21 cellular contexts compared by ENCODE assay signal in genomic region chr1:162177126-162177525, GRCh38.
DNase-seq lines count a peak whose midpoint lies in the region; ATAC-seq, FAIRE-seq and TF ChIP-seq lines count a peak whose summit lies in the region.
"Had no signal": no experiment of that assay in that cellular context is flagged by ENCODE, and none has a peak within 500 bp of the region (broad histone marks: within the 10 kb centered on the region; RNA-seq: fewer than 3 reads in every experiment).

No MANE protein-coding gene starts in this region.

- TF ChIP-seq CTCF in K562 (IDR thresholded peaks at IDR 0.05 in 2 of 3, conservative IDR thresholded peaks at IDR 0.05 in 1 of 3; ENCODE audit: insufficient read depth in 2 of 3, low read depth in 1 of 3, low read length in 3 of 3) (no peak), HepG2 (CRISPR knock-in tag; IDR thresholded peaks at IDR 0.05) (no peak)
- TF ChIP-seq CTCF in CD4-positive, alpha-beta T cell (IDR thresholded peaks at IDR 0.05) = no peak

- peaks cover 13% of the 10 kb centered on the region for H3K27me3 Mint-ChIP-seq in CD4-positive, alpha-beta T cell

- no peak overlapping the region for H3K4me2 ChIP-seq in K562 (ENCODE audit: insufficient read depth, low read length)
- H3K4me2 ChIP-seq in HepG2 (ENCODE audit: low read depth, low read length) = no peak overlapping the region

- H3K79me2 ChIP-seq in K562 (ENCODE audit: control insufficient read depth, insufficient read depth, low read length) (no peaks in the 10 kb centered on the region), HepG2 (ENCODE audit: insufficient read depth, low read length) (peaks cover 9% of the 10 kb centered on the region)

- FAIRE-seq in K562 (lab: Jason Lieb, UNC) (no peak), HepG2 (lab: Jason Lieb, UNC) (no peak)
- FAIRE-seq: endometrium, islet of Langerhans, pancreas had no signal

- H3K36me3 Mint-ChIP-seq in CD4-positive, alpha-beta T cell (ENCODE audit: low read depth) = no peaks in the 10 kb centered on the region
- H3K36me3 Mint-ChIP-seq: CD8-positive, alpha-beta memory T cell had no signal

- H3K9ac ChIP-seq in K562 (ENCODE audit: insufficient read depth in 1 of 2, low read depth in 2 of 2, low read length in 2 of 2) (peak overlapping the region in 1 of 2 experiments; percentile 17; a peak in 1 of 4 replicates), HepG2 (ENCODE audit: insufficient read depth, low read depth, low read length) (no peak overlapping the region)

- no peaks in the 10 kb centered on the region for H3K9me3 Mint-ChIP-seq in CD4-positive, alpha-beta T cell
- H3K9me3 Mint-ChIP-seq: activated T-cell treated with anti-CD3 and anti-CD28 coated beads, Interleukin-2, amount 50 U/mL, for 4 hours; CD8-positive, alpha-beta memory T cell had no signal

- DNase-seq in CD1c-positive myeloid dendritic cell (ENCODE audit: extremely low spot score) (peak; percentile 13), HT1080 (ENCODE audit: low read depth) (peak; percentile 21), K562 (ENCODE audit: extremely low read depth in 1 of 4, low spot score in 3 of 4) (no peak), HepG2 (ENCODE audit: low spot score) (no peak), dermis blood vessel endothelial cell (no peak), NCI-H1105 (lab: John Stamatoyannopoulos, UW) (no peak), hippocampal formation (lab: John Stamatoyannopoulos, UW) (no peak)
- DNase-seq in CD4-positive, alpha-beta T cell = no peak
- DNase-seq: activated CD4-positive, alpha-beta T cell treated with anti-CD3 and anti-CD28 coated beads, Interleukin-2, amount 50 U/mL, for 48 hours; activated T-cell treated with anti-CD3 and anti-CD28 coated beads, Interleukin-2, amount 50 U/mL, for 4 hours; CD8-positive, alpha-beta memory T cell; cerebellar nuclear complex; GF-D8; KBM-7; NCI-H1105 treated with DMSO at 0.1 percent for 48 hours; pancreas; SJCRH30; thyroid gland had no signal

- no peaks in the 10 kb centered on the region for H3K9me1 ChIP-seq in K562 (ENCODE audit: control insufficient read depth, insufficient read depth, low read length)

- H3K4me3 ChIP-seq in K562 (no peak overlapping the region), HepG2 (replicated peaks in 1 of 3; ENCODE audit: insufficient read depth in 1 of 3, low read depth in 2 of 3, low read length in 3 of 3) (no peak overlapping the region)
- H3K4me3 ChIP-seq: pancreas, SJCRH30, skin epidermis, thyroid gland had no signal

- no peak for TF ChIP-seq POLR2A in K562 (conservative IDR thresholded peaks at IDR 0.05)
- TF ChIP-seq POLR2A in HepG2 (IDR thresholded peaks at IDR 0.05; ENCODE audit: insufficient read depth in 1 of 2, low read depth in 2 of 2, low read length in 2 of 2) = no peak

- no TSS peak for BruUV-seq in K562 (replicated peaks; lab: Mats Ljungman, UMichigan)
- no TSS peak for BruUV-seq in HepG2 (replicated peaks; lab: Mats Ljungman, UMichigan)

- in situ Hi-C loops in K562 (cut with MboI) (no loop called here), HepG2 (cut with HindIII; ENCODE audit: extremely low pct_ligation_motif_present, low pct_unique_long_range_greater_than_20kb) (no loop called here)

- CTCF ChIA-PET in K562 (lab: Yijun Ruan, JAX; ENCODE audit: low intra/inter-chr PET ratio) (no interaction called here), HepG2 (lab: Yijun Ruan, JAX; ENCODE audit: low intra/inter-chr PET ratio, low total read pairs) (no interaction called here)
- CTCF ChIA-PET in CD4-positive, alpha-beta T cell (lab: Charles Lee) = no interaction called here

- no peak overlapping the region for H3K27ac ChIP-seq in K562 (ENCODE audit: extremely low read depth, low read depth, low read length)
- no peak overlapping the region for H3K27ac ChIP-seq in HepG2 (ENCODE audit: extremely low read length, insufficient read depth, low read length)
- no peak overlapping the region for H3K27ac ChIP-seq in CD4-positive, alpha-beta T cell (ENCODE audit: low read depth, low read length)
- H3K27ac ChIP-seq: pancreas, SJCRH30, skin epidermis, thyroid gland had no signal

- no peak overlapping the region for H3K27ac Mint-ChIP-seq in CD4-positive, alpha-beta T cell
- H3K27ac Mint-ChIP-seq: CD8-positive, alpha-beta memory T cell had no signal

- ATAC-seq in K562 (no peak), HepG2 (no peak)
- ATAC-seq in CD4-positive, alpha-beta T cell (ENCODE audit: poor library complexity) = no peak
- ATAC-seq: activated T-cell treated with anti-CD3 and anti-CD28 coated beads, Interleukin-2, amount 50 U/mL, for 4 hours; pancreas had no signal

- H4K20me1 ChIP-seq in K562 (replicated peaks; ENCODE audit: control insufficient read depth, insufficient read depth, low read length) = no peaks in the 10 kb centered on the region
- H4K20me1 ChIP-seq in HepG2 (ENCODE audit: insufficient read depth, low read length) = 0 out of 2 replicates have a peak, but pooled peaks cover 2% of the 10 kb centered on the region

- POLR2A ChIA-PET in K562 (lab: Yijun Ruan, JAX) = interaction anchor here (1.3 kb wide), 1 partner anchor 65 kb away, joined by 3 read pairs; no protein-coding TSS in a partner anchor
- POLR2A ChIA-PET in HepG2 (lab: Yijun Ruan, JAX) = no interaction called here
- POLR2A ChIA-PET in CD4-positive, alpha-beta T cell (lab: Charles Lee) = no interaction called here

- H3K4me1 Mint-ChIP-seq in CD4-positive, alpha-beta T cell (ENCODE audit: low read depth) = no peaks in the 10 kb centered on the region
- H3K4me1 Mint-ChIP-seq: CD8-positive, alpha-beta memory T cell had no signal

- TF ChIP-seq RAD21 in K562 (CRISPR knock-in tag; conservative IDR thresholded peaks at IDR 0.05 in 1 of 2, IDR thresholded peaks at IDR 0.05 in 1 of 2) = no peak
- no peak for TF ChIP-seq RAD21 in HepG2 (CRISPR knock-in tag; IDR thresholded peaks at IDR 0.05)

- H3K36me3 ChIP-seq in K562 (ENCODE audit: control insufficient read depth, insufficient read depth, low read length) (no peaks in the 10 kb centered on the region), HepG2 (replicated peaks in 1 of 2; ENCODE audit: control insufficient read depth in 1 of 2, insufficient read depth in 2 of 2, low read length in 2 of 2) (no peaks in the 10 kb centered on the region)
- H3K36me3 ChIP-seq: pancreas, SJCRH30, thyroid gland had no signal

- no peak overlapping the region for H2AFZ ChIP-seq in K562 (ENCODE audit: low read depth, low read length)
- no peak overlapping the region for H2AFZ ChIP-seq in HepG2 (ENCODE audit: low read length)

- H3K4me1 ChIP-seq in K562 (replicated peaks in 1 of 2; ENCODE audit: control insufficient read depth in 2 of 2, insufficient read depth in 2 of 2, low read length in 2 of 2) (peaks cover 0 to 3% of the 10 kb centered on the region in 2 experiments; a peak in 1 of 5 replicates), HepG2 (ENCODE audit: insufficient read depth, low read length) (peaks cover 33% of the 10 kb centered on the region)
- H3K4me1 ChIP-seq: SJCRH30, thyroid gland had no signal

- H3K27me3 ChIP-seq in K562 (ENCODE audit: control insufficient read depth in 2 of 2, insufficient read depth in 2 of 2, low read length in 2 of 2) (peaks cover 11 to 15% of the 10 kb centered on the region in 2 experiments; a peak in 3 of 5 replicates), HepG2 (ENCODE audit: control insufficient read depth in 1 of 2, insufficient read depth in 2 of 2, low read length in 2 of 2) (no peaks in the 10 kb centered on the region)
- no peaks in the 10 kb centered on the region for H3K27me3 ChIP-seq in CD4-positive, alpha-beta T cell (ENCODE audit: control insufficient read depth, insufficient read depth, low read length)
- H3K27me3 ChIP-seq: pancreas, SJCRH30, thyroid gland had no signal

- H3K4me3 Mint-ChIP-seq in CD4-positive, alpha-beta T cell = no peak overlapping the region
- H3K4me3 Mint-ChIP-seq: activated T-cell treated with anti-CD3 and anti-CD28 coated beads, Interleukin-2, amount 50 U/mL, for 4 hours; CD8-positive, alpha-beta memory T cell had no signal

- TF ChIP-seq EP300 in K562 (IDR thresholded peaks at IDR 0.05; ENCODE audit: low read length) = no peak
- no peak for TF ChIP-seq EP300 in HepG2 (IDR thresholded peaks at IDR 0.05; ENCODE audit: low read depth in 2 of 2, low read length in 2 of 2)
- no peak for TF ChIP-seq EP300 in HepG2 (CRISPR knock-in tag; IDR thresholded peaks at IDR 0.05; ENCODE audit: borderline replicate concordance)

- WGBS in K562 (ENCODE audit: insufficient coverage, low coverage, missing lambda C conversion rate) = 4% methylated on average over 6 of the region's 6 CpGs
- WGBS in HepG2 (ENCODE audit: low lambda C conversion rate) = 90% methylated on average over 6 of the region's 6 CpGs

- intact Hi-C loops in K562 (cut with micrococcal nuclease) (no loop called here), HepG2 (cut with micrococcal nuclease; ENCODE audit: unreplicated experiment) (no loop called here)
- intact Hi-C loops in CD4-positive, alpha-beta T cell (cut with DNase I, micrococcal nuclease) = no loop called here

- no peaks in the 10 kb centered on the region for H3K9me3 ChIP-seq in K562 (replicated peaks; ENCODE audit: control insufficient read depth, insufficient read depth, low read depth, low read length)
- H3K9me3 ChIP-seq in HepG2 (ENCODE audit: low read length) = no peaks in the 10 kb centered on the region
- no peaks in the 10 kb centered on the region for H3K9me3 ChIP-seq in CD4-positive, alpha-beta T cell (ENCODE audit: control insufficient read depth, low read length)
- H3K9me3 ChIP-seq: pancreas, SJCRH30, thyroid gland had no signal

TF ChIP-seq in K562, 482 proteins besides CTCF, POLR2A, EP300 and RAD21:
- TF ChIP-seq NFATC3 (IDR thresholded peaks at IDR 0.05) = no peak
- 0 out of 2 replicates have a peak, but pooled peaks have one; percentile 8 for TF ChIP-seq BHLHE40 (IDR thresholded peaks at IDR 0.05; ENCODE audit: low read length)

TF ChIP-seq in HepG2, 621 proteins besides CTCF, POLR2A, EP300 and RAD21:
- TF ChIP-seq FOSL2 (CRISPR knock-in tag; IDR thresholded peaks at IDR 0.05) = peak; percentile 65
- TF ChIP-seq RFX1 (IDR thresholded peaks at IDR 0.05) = no peak

Comparison
In these comparisons a context has a peak if more than half of its experiments do, and no peak if none do; other contexts are left out.
1. DNase-seq: peak in CD1c-positive myeloid dendritic cell (single experiment) and HT1080 (single experiment); none in K562 (0 of 4), HepG2 (single experiment), CD4-positive, alpha-beta T cell (0 of 10), dermis blood vessel endothelial cell (single experiment), NCI-H1105 (single experiment) and hippocampal formation (0 of 2).